ENCODE assay signal across 24 cellular contexts in the genomic region with DNA sequence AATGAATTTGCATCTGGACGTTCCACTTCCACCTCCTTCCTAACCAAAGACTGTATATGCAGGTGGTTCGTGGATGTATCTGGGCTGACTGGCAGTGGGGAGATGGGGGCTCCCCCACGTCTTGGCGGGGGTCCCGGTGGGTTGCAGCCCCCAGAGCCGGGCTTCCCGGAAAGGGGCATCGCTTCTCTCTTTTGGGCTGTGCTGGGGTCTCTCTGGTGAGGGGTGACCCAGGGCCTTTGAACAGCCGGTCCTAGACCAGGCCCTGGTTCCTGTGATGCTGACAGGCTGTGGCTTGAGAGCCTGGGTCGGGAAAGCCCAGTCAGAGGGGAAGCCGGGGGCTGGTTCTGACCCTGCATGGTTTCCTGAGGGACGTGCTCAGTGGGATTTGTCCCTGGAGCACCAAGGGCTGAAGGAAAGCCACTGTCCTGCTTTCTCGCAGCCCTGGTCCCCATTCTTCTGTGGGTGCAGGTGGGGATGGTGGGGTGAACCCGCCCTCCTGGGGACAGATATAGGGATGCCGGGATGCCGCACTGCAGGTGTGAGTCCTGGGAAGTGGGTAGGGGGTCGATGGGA.
"Had no signal": no experiment of that assay in that cellular context is flagged by ENCODE, and none has a peak within 500 bp of the region (broad histone marks: within the 10 kb centered on the region; RNA-seq: fewer than 3 reads in every experiment).

No MANE protein-coding gene starts in this region.

- H3K4me3 ChIP-seq: adrenal gland, breast epithelium, heart right ventricle, left lung, stomach, suprapubic skin had no signal

- H3K27me3 Mint-ChIP-seq: activated naive CD8-positive, alpha-beta T cell; type B pancreatic cell had no signal

- H3K36me3 Mint-ChIP-seq: activated naive CD8-positive, alpha-beta T cell; natural killer cell treated with Interleukin-12 subunit alpha and Interleukin-12 subunit beta and Interleukin-15 and Interleukin-18, amount 100 ng/mL, for 72 hours; stimulated activated memory B cell treated with anti-CD40 and anti-IgM and Interleukin-4, amounts not matched to agents 10 μg/mL and 1 μg/mL and 100 μg/mL, for 72 hours; type B pancreatic cell; WTC11 had no signal

- H3K27me3 ChIP-seq: adrenal gland, breast epithelium, heart right ventricle, suprapubic skin had no signal

- H3K4me3 Mint-ChIP-seq: activated naive CD8-positive, alpha-beta T cell; activated T-cell treated with anti-CD3 and anti-CD28 coated beads, Interleukin-2, amount 50 U/mL, for 4 hours; natural killer cell treated with Interleukin-12 subunit alpha and Interleukin-12 subunit beta and Interleukin-15 and Interleukin-18, amount 100 ng/mL, for 72 hours; stimulated activated memory B cell treated with anti-CD40 and anti-IgM and Interleukin-4, amounts not matched to agents 10 μg/mL and 1 μg/mL and 100 μg/mL, for 72 hours; type B pancreatic cell; WTC11 had no signal

- DNase-seq: activated CD8-positive, alpha-beta memory T cell treated with anti-CD3 and anti-CD28 coated beads for 24 hours; activated CD8-positive, alpha-beta memory T cell treated with anti-CD3 and anti-CD28 coated beads, Interleukin-2, amount 50 U/mL, for 4 hours; activated naive CD4-positive, alpha-beta T cell; activated T-cell treated with anti-CD3 and anti-CD28 coated beads, Interleukin-2, amount 50 U/mL, for 4 hours; adrenal gland; cerebellar nuclear complex; effector CD4-positive, alpha-beta T cell; heart right ventricle; midbrain; small intestine; stimulated activated CD4-positive, alpha-beta T cell treated with anti-CD3 and anti-CD28 coated beads, Interleukin-15, amount 100 ng/mL, for 24 hours; stomach; T-helper 1 cell; T-helper 9 cell had no signal

- H3K27ac Mint-ChIP-seq: activated naive CD8-positive, alpha-beta T cell; activated T-helper 2 cell treated with anti-CD3 and anti-CD28 coated beads, Interferon-gamma antibody, Interleukin-2, Interleukin-4, amounts not matched to agents 10 μg/mL and 5 μg/mL and 100 μg/mL, durations not matched to agents 14 hours and 24 hours and 36 hours; natural killer cell treated with Interleukin-12 subunit alpha and Interleukin-12 subunit beta and Interleukin-15 and Interleukin-18, amount 100 ng/mL, for 72 hours; stimulated activated memory B cell treated with anti-CD40 and anti-IgM and Interleukin-4, amounts not matched to agents 10 μg/mL and 1 μg/mL and 100 μg/mL, for 72 hours; type B pancreatic cell had no signal

- ATAC-seq: activated T-cell treated with anti-CD3 and anti-CD28 coated beads, Interleukin-2, amount 50 U/mL, for 4 hours; heart right ventricle; left lung; natural killer cell treated with Interleukin-12 subunit alpha and Interleukin-12 subunit beta and Interleukin-15 and Interleukin-18, amount 100 ng/mL, for 72 hours; sciatic nerve; stimulated activated memory B cell treated with anti-CD40 and anti-IgM and Interleukin-4, amounts not matched to agents 10 μg/mL and 1 μg/mL and 100 μg/mL, for 72 hours; WTC11 had no signal

- H3K27ac ChIP-seq: heart right ventricle, left lung, suprapubic skin had no signal

- H3K9me3 ChIP-seq: adrenal gland, breast epithelium, heart right ventricle, left lung, stomach, suprapubic skin had no signal

- H3K9me3 Mint-ChIP-seq: activated T-cell treated with anti-CD3 and anti-CD28 coated beads, Interleukin-2, amount 50 U/mL, for 4 hours; activated T-helper 2 cell treated with anti-CD3 and anti-CD28 coated beads, Interferon-gamma antibody, Interleukin-2, Interleukin-4, amounts not matched to agents 10 μg/mL and 5 μg/mL and 100 μg/mL, durations not matched to agents 14 hours and 24 hours and 36 hours; natural killer cell treated with Interleukin-12 subunit alpha and Interleukin-12 subunit beta and Interleukin-15 and Interleukin-18, amount 100 ng/mL, for 72 hours; stimulated activated memory B cell treated with anti-CD40 and anti-IgM and Interleukin-4, amounts not matched to agents 10 μg/mL and 1 μg/mL and 100 μg/mL, for 72 hours; type B pancreatic cell; WTC11 had no signal

- H3K36me3 ChIP-seq: adrenal gland, breast epithelium, heart right ventricle, left lung, stomach, suprapubic skin had no signal
